In the genomic region with DNA sequence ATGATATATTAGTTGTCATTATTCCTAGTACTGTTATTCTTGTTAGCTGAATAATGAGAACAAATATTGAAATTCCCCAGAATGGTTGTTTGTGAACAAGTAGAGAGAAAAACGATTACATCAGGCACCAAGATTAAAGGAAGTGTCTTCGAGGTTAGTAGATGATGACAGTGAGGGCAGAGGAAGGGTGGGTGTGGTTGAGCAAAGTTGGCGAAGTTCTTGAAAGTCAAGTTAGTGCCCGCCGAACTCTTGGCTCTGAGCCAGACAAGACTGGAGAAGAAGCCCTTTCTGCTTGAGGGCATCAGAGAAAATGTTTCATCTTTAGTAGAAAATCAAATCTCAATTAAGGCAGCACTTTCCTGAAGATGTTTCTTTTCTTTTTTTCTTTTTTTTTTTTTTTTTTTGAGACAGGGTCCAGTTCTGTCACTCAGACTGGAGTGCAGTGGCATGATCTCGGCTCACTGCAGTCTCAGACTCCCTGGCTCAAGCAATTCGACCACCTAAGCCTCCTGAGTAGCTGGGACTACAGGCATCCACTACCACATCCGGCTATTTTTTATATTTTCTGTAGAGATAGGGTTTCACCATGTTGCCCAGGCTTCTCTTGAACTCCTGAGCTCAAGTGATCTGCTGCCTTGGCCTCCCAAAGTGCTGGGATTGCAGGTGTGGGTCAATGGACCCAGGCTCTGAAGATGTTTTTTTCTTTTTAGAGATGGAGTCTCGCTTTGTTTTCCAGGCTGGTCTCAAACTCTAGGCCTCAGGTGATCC, we compare ENCODE assay signal across 8 cellular contexts.
A peak's percentile ranks its signal among the peaks of the same experiment; 100 is the strongest.
DNase-seq lines count a peak whose midpoint lies in the region; ATAC-seq, FAIRE-seq and TF ChIP-seq lines count a peak whose summit lies in the region.

No MANE protein-coding gene starts in this region.

- no peak overlapping the region for H3K4me3 ChIP-seq in left ventricle myocardium inferior
- no peak overlapping the region for H3K4me3 ChIP-seq in coronary artery

- no peak overlapping the region for H3K27ac ChIP-seq in left ventricle myocardium inferior (replicated peaks)
- H3K27ac ChIP-seq in coronary artery, result no peak overlapping the region

- FAIRE-seq in urothelium cell line (lab: Jason Lieb, UNC), result no peak

- H3K4me1 ChIP-seq in left ventricle myocardium inferior, result peaks cover 20% of the 10 kb centered on the region

- H3K36me3 ChIP-seq in left ventricle myocardium inferior, result no peaks in the 10 kb centered on the region

- no peaks in the 10 kb centered on the region for H3K9me3 ChIP-seq in left ventricle myocardium inferior (replicated peaks)

- no peak for TF ChIP-seq CTCF in left ventricle myocardium inferior (IDR thresholded peaks at IDR 0.05; ENCODE audit: borderline replicate concordance)
- TF ChIP-seq CTCF in coronary artery (IDR thresholded peaks at IDR 0.05), result no peak

- no peaks in the 10 kb centered on the region for H3K27me3 ChIP-seq in left ventricle myocardium inferior (ENCODE audit: low read depth)

- no peak for ATAC-seq in GM18502 (IDR thresholded peaks at IDR 0.05; ENCODE audit: poor library complexity, unreplicated experiment)

- intact Hi-C loops in left ventricle myocardium inferior (cut with micrococcal nuclease), result no loop called here

- DNase-seq in MV-4-11 (lab: John Stamatoyannopoulos, UW) (peak; percentile 90), left ventricle myocardium inferior (peak; percentile 61), NCI-H1436 treated with DMSO at 0.1 percent for 48 hours (lab: John Stamatoyannopoulos, UW) (no peak), urothelium cell line (ENCODE audit: low spot score) (no peak), coronary artery (ENCODE audit: low spot score) (no peak)
- peak; percentile 84 for DNase-seq in activated CD8-positive, alpha-beta memory T cell treated with anti-CD3 and anti-CD28 coated beads, Interleukin-2, amount 50 U/mL, for 4 hours
- DNase-seq in stimulated activated CD8-positive, alpha-beta memory T cell treated with anti-CD3 and anti-CD28 coated beads, Interleukin-2, amount 100 ng/mL, for 1 hour (ENCODE audit: low read depth in 2 of 2), result peak; percentile 52 to 75

Comparison
In these comparisons a context has a peak if more than half of its experiments do, and no peak if none do; other contexts are left out.
1. DNase-seq: peak in MV-4-11 (single experiment), activated CD8-positive, alpha-beta memory T cell treated with anti-CD3 and anti-CD28 coated beads, Interleukin-2, amount 50 U/mL, for 4 hours (single experiment), left ventricle myocardium inferior (single experiment) and stimulated activated CD8-positive, alpha-beta memory T cell treated with anti-CD3 and anti-CD28 coated beads, Interleukin-2, amount 100 ng/mL, for 1 hour (2 of 2); none in NCI-H1436 treated with DMSO at 0.1 percent for 48 hours (single experiment), urothelium cell line (single experiment) and coronary artery (single experiment).